11 cellular contexts compared by ENCODE assay signal in genomic region chr12:12870454-12870853, GRCh38. TPM values are rescaled to one million over a fixed set of nuclear protein-coding genes. Genes with fewer than 3 reads are reported as not detected.
DNase-seq lines count a peak whose midpoint lies in the region; ATAC-seq, FAIRE-seq and TF ChIP-seq lines count a peak whose summit lies in the region.
"Had no signal": no experiment of that assay in that cellular context is flagged by ENCODE, and none has a peak within 500 bp of the region (broad histone marks: within the 10 kb centered on the region; RNA-seq: fewer than 3 reads in every experiment).

No MANE protein-coding gene starts in this region.

- H3K4me2 ChIP-seq in PC-3 (ENCODE audit: low read length) (peak overlapping the region; percentile 47), H1 (ENCODE audit: insufficient read depth in 1 of 2, low read depth in 2 of 2, low read length in 2 of 2) (no peak overlapping the region), Karpas-422 (ENCODE audit: low read depth, low read length, poor library complexity, severe bottlenecking) (no peak overlapping the region)

- no peak overlapping the region for H3K4ac ChIP-seq in H1 (replicated peaks; ENCODE audit: insufficient read length, low read depth, low read length)

- in situ Hi-C loops in G401 (cut with HindIII; ENCODE audit: low sequenced_read_pairs): no loop called here

- BruUV-seq in Calu3 (replicated peaks; lab: Mats Ljungman, UMichigan): no TSS peak
- BruUV-seq in PC-3 (replicated peaks; lab: Mats Ljungman, UMichigan): no TSS peak

- H3K9me3 Mint-ChIP-seq in Calu3 (ENCODE audit: low read depth, unreplicated experiment): no peaks in the 10 kb centered on the region

- 0 out of 2 replicates have a peak overlapping the region, but pooled peaks have one; percentile 78 for H2BK12ac ChIP-seq in H1 (ENCODE audit: low read depth, low read length)

- H3K79me1 ChIP-seq in H1 (ENCODE audit: low read depth, low read length): no peaks in the 10 kb centered on the region

- H2AK5ac ChIP-seq in H1 (ENCODE audit: low read depth, low read length): no peak overlapping the region

- CTCF ChIA-PET in Calu3 (lab: Charles Lee) (interaction anchor here (0.9 kb wide), 1 partner anchor 21 kb away, joined by 3 read pairs; the partner anchor contains the start of gene GPRC5A), PC-3 (lab: Charles Lee) (no interaction called here), H1 (lab: Charles Lee; ENCODE audit: partially characterized antibody) (interaction anchor here (1.9 to 3.0 kb wide), 2 partner anchors 33 to 46 kb away, joined by 4 to 11 read pairs; no protein-coding TSS in a partner anchor)

- peak overlapping the region; percentile 99 for H3K27ac Mint-ChIP-seq in Calu3 (ENCODE audit: unreplicated experiment)

- no peak overlapping the region for H3K56ac ChIP-seq in H1 (replicated peaks; ENCODE audit: insufficient read length, low read depth, low read length)

- H3K9me3 ChIP-seq in PC-3 (ENCODE audit: low read length): no peaks in the 10 kb centered on the region
- H3K9me3 ChIP-seq in H1 (ENCODE audit: insufficient read depth in 2 of 2, low read depth in 1 of 2, low read length in 1 of 2): no peaks in the 10 kb centered on the region
- H3K9me3 ChIP-seq in Karpas-422 (ENCODE audit: low read length): no peaks in the 10 kb centered on the region
- H3K9me3 ChIP-seq: lower lobe of right lung, sigmoid colon had no signal

- no peaks in the 10 kb centered on the region for H3F3A ChIP-seq in PC-3 (ENCODE audit: low read length, unreplicated experiment)

- H4K8ac ChIP-seq in H1 (ENCODE audit: extremely low read depth, insufficient read depth, low read length): no peak overlapping the region

- H3K4me1 ChIP-seq in PC-3 (ENCODE audit: insufficient read depth, low read length) (peaks cover 48% of the 10 kb centered on the region), H1 (replicated peaks in 1 of 4; ENCODE audit: control insufficient read depth in 3 of 4, insufficient read depth in 4 of 4, low read length in 3 of 4) (peaks cover 5 to 10% (median 10%) of the 10 kb centered on the region in 4 experiments; a peak in 6 of 7 replicates), Karpas-422 (ENCODE audit: low read length) (peaks cover 19% of the 10 kb centered on the region)
- H3K4me1 ChIP-seq: lower lobe of right lung, sigmoid colon had no signal

- H4K20me1 ChIP-seq in PC-3 (ENCODE audit: low read length) (no peaks in the 10 kb centered on the region), H1 (replicated peaks in 1 of 2; ENCODE audit: control insufficient read depth in 1 of 2, insufficient read depth in 2 of 2, low read length in 2 of 2) (no peaks in the 10 kb centered on the region), Karpas-422 (ENCODE audit: insufficient read depth, low read depth, low read length) (no peaks in the 10 kb centered on the region)

- no peak overlapping the region for H4K5ac ChIP-seq in H1 (ENCODE audit: insufficient read length, low read depth, low read length)

- H3K14ac ChIP-seq in H1 (ENCODE audit: insufficient read length): no peak overlapping the region

- no peak for TF ChIP-seq CTCF in Calu3 (IDR thresholded peaks at IDR 0.05; ENCODE audit: unreplicated experiment)
- no peak for TF ChIP-seq CTCF in PC-3 (conservative IDR thresholded peaks at IDR 0.05; ENCODE audit: low read depth, low read length)
- TF ChIP-seq CTCF in H1 (IDR thresholded peaks at IDR 0.05; ENCODE audit: control extremely low read depth in 1 of 3, insufficient read depth in 1 of 3, low read depth in 1 of 3, low read length in 3 of 3): no peak

- no peak for TF ChIP-seq RAD21 in H1 (IDR thresholded peaks at IDR 0.05 in 1 of 2, conservative IDR thresholded peaks at IDR 0.05 in 1 of 2; ENCODE audit: low read depth in 2 of 2, low read length in 2 of 2)

- WGBS in H1 (ENCODE audit: extremely low coverage in 1 of 2, insufficient coverage in 1 of 2, insufficient read length in 1 of 2, insufficient replicate concordance in 2 of 2, low coverage in 1 of 2, low lambda C conversion rate in 2 of 2, missing lambda C conversion rate in 1 of 2), 2 experiments: 88% methylated on average over 7 of the region's 7 CpGs; no CpG with 5 or more reads in 1 of the 2 experiments

- ATAC-seq in PC-3: peak; percentile 39
- ATAC-seq: lower lobe of right lung had no signal

- H3K9ac ChIP-seq in PC-3 (ENCODE audit: low read length) (peak overlapping the region; percentile 89), H1 (replicated peaks in 1 of 4; ENCODE audit: extremely low read depth in 1 of 4, low read depth in 3 of 4, low read length in 3 of 4) (no peak overlapping the region), Karpas-422 (ENCODE audit: low read length) (no peak overlapping the region)

- DNase-seq in Calu3 (no peak), PC-3 (peak; percentile 96), H1 (ENCODE audit: low read depth in 1 of 2, low spot score in 2 of 2) (no peak), non-pigmented ciliary epithelial cell (ENCODE audit: low read depth) (peak; percentile 99), G401 (ENCODE audit: low spot score) (no peak), Karpas-422 (no peak), ecto neural progenitor cell (ENCODE audit: low spot score) (no peak), mucosa of gallbladder (ENCODE audit: low spot score) (no peak)
- DNase-seq: activated CD4-positive, alpha-beta T cell treated with anti-CD3 and anti-CD28 coated beads, Interleukin-2, amount 50 U/mL, for 48 hours; lower lobe of right lung; sigmoid colon had no signal

- intact Hi-C loops in Calu3 (cut with micrococcal nuclease; ENCODE audit: unreplicated experiment) (loop anchor here (5.0 kb wide), 1 partner anchor 68 kb away; no protein-coding TSS in a partner anchor), PC-3 (cut with micrococcal nuclease) (no loop called here)

- no peak for TF ChIP-seq EP300 in H1 (IDR thresholded peaks at IDR 0.05; ENCODE audit: borderline replicate concordance in 1 of 2, low read depth in 2 of 2, low read length in 2 of 2)

- H2BK20ac ChIP-seq in H1 (ENCODE audit: low read length): 0 out of 2 replicates have a peak overlapping the region, but pooled peaks have one; percentile 50

- H3K9me2 ChIP-seq in PC-3 (replicated peaks; ENCODE audit: low read length): no peaks in the 10 kb centered on the region
- H3K9me2 ChIP-seq in Karpas-422 (replicated peaks; ENCODE audit: insufficient read depth, low read length): no peaks in the 10 kb centered on the region

- H3K27me3 ChIP-seq in PC-3 (ENCODE audit: low read length): no peaks in the 10 kb centered on the region
- H3K27me3 ChIP-seq in H1 (replicated peaks in 1 of 4; ENCODE audit: control insufficient read depth in 3 of 4, extremely low read depth in 1 of 4, insufficient read depth in 3 of 4, low read length in 3 of 4): no peaks in the 10 kb centered on the region
- no peaks in the 10 kb centered on the region for H3K27me3 ChIP-seq in Karpas-422 (ENCODE audit: low read length)
- H3K27me3 ChIP-seq: sigmoid colon had no signal

- H3K79me2 ChIP-seq in PC-3 (ENCODE audit: low read length): peaks cover 10% of the 10 kb centered on the region; the same call in 1 of the 2 replicates
- H3K79me2 ChIP-seq in H1 (ENCODE audit: control insufficient read depth in 1 of 2, insufficient read depth in 2 of 2, low read length in 2 of 2): no peaks in the 10 kb centered on the region
- no peaks in the 10 kb centered on the region for H3K79me2 ChIP-seq in Karpas-422 (ENCODE audit: low read length)

- H3K23me2 ChIP-seq in H1 (ENCODE audit: low read depth, low read length): no peaks in the 10 kb centered on the region; the same call in 1 of the 2 replicates

- no peak for TF ChIP-seq POLR2A in H1 (IDR thresholded peaks at IDR 0.05; ENCODE audit: control extremely low read depth in 1 of 2, low read depth in 2 of 2, low read length in 2 of 2)

- H3K36me3 Mint-ChIP-seq in Calu3 (ENCODE audit: insufficient read depth, unreplicated experiment): peaks cover 41% of the 10 kb centered on the region

- no peaks in the 10 kb centered on the region for H3K27me3 Mint-ChIP-seq in Calu3 (ENCODE audit: unreplicated experiment)

- H2BK5ac ChIP-seq in H1 (ENCODE audit: low read depth, low read length): peak overlapping the region; percentile 57; the same call in 1 of the 2 replicates

- H3K27ac ChIP-seq in PC-3 (ENCODE audit: low read length): peak overlapping the region; percentile 99
- no peak overlapping the region for H3K27ac ChIP-seq in H1 (ENCODE audit: low read depth, low read length)
- H3K27ac ChIP-seq in Karpas-422 (ENCODE audit: low read length): no peak overlapping the region
- H3K27ac ChIP-seq: lower lobe of right lung, sigmoid colon had no signal

- POLR2A ChIA-PET in PC-3 (lab: Charles Lee; ENCODE audit: unreplicated experiment) (no interaction called here), H1 (lab: Charles Lee; ENCODE audit: partially characterized antibody) (no interaction called here)

- H2AFZ ChIP-seq in PC-3 (ENCODE audit: low read length) (no peak overlapping the region), H1 (ENCODE audit: low read length) (no peak overlapping the region), Karpas-422 (ENCODE audit: low read length) (no peak overlapping the region)

- no peak overlapping the region for H3K18ac ChIP-seq in H1 (ENCODE audit: extremely low read depth, low read length)

- H2BK15ac ChIP-seq in H1 (ENCODE audit: low read length): 0 out of 2 replicates have a peak overlapping the region, but pooled peaks have one; percentile 14

- H3K4me1 Mint-ChIP-seq in Calu3 (ENCODE audit: low read depth, unreplicated experiment): peaks cover 66% of the 10 kb centered on the region

- no peak overlapping the region for H3K23ac ChIP-seq in H1 (ENCODE audit: insufficient read length)

- no peak overlapping the region for H4K91ac ChIP-seq in H1 (replicated peaks; ENCODE audit: insufficient read length, low read length)

- no peak overlapping the region for H2BK120ac ChIP-seq in H1 (replicated peaks; ENCODE audit: low read depth, low read length)

- FAIRE-seq in H1 (lab: Jason Lieb, UNC): no peak

- peaks cover 2% of the 10 kb centered on the region; the same call in 1 of the 2 replicates for H3K36me3 ChIP-seq in PC-3 (ENCODE audit: low read depth, low read length)
- peaks cover 0 to 2% (median 0%) of the 10 kb centered on the region in 4 experiments; a peak in 2 of 8 replicates for H3K36me3 ChIP-seq in H1 (ENCODE audit: control insufficient read depth in 2 of 4, insufficient read depth in 4 of 4, low read length in 3 of 4)
- no peaks in the 10 kb centered on the region for H3K36me3 ChIP-seq in Karpas-422 (ENCODE audit: insufficient read depth, low read length)
- H3K36me3 ChIP-seq: lower lobe of right lung, sigmoid colon had no signal

- H3K4me3 ChIP-seq in PC-3 (ENCODE audit: low read length) (no peak overlapping the region), H1 (ENCODE audit: extremely low read depth in 1 of 4, insufficient read depth in 2 of 4, low read depth in 3 of 4, low read length in 4 of 4) (no peak overlapping the region), Karpas-422 (ENCODE audit: low read length) (no peak overlapping the region)
- H3K4me3 ChIP-seq: lower lobe of right lung, sigmoid colon had no signal

- H3K4me3 Mint-ChIP-seq in Calu3 (ENCODE audit: low read depth, unreplicated experiment): peak overlapping the region; percentile 34

RNA-seq across cellular contexts. Expression of gene GPRC5A, which starts 20.9 kb away (rescaled TPM):
- total RNA-seq in Calu3 (2022) (742 and 748 TPM in 2 replicates), PC-3 (2014; rRNA removed) (140 and 144 TPM in 2 replicates), mucosa of gallbladder (7.2 TPM)
- 1.0 and 1.5 TPM in 2 replicates for total RNA-seq in H1 (2021; fragmentation: NEBNext Ultra II Directional; extraction: Animal tissue kit (Norgen Biotek cat#: 25700))
- polyA plus RNA-seq in H1 (2011; rRNA removed): 1.3 and 1.4 TPM in 2 replicates
- polyA plus RNA-seq in H1 (2011; cell fraction: cytosol; rRNA removed): 1.3 TPM
- polyA plus RNA-seq in H1 (2011; cell fraction: nucleus; rRNA removed): 1.6 TPM
- 0.40 to 1.1 TPM (median 0.60 TPM) in 4 replicates for polyA plus RNA-seq in H1 (2012, experiment 1 of 2)
- polyA plus RNA-seq in H1 (2012, experiment 2 of 2): 0.51 TPM
- 0.53 TPM for polyA plus RNA-seq in H1 (2013, experiment 1 of 2)
- 0.44 TPM for polyA plus RNA-seq in H1 (2013, experiment 2 of 2)
- polyA minus RNA-seq in H1 (2011; rRNA and poly(A)+ RNA removed): 4.6 and 4.8 TPM in 2 replicates
- polyA minus RNA-seq in H1 (2011; cell fraction: cytosol; rRNA and poly(A)+ RNA removed): 1.3 TPM
- 1.5 TPM for polyA minus RNA-seq in H1 (2011; cell fraction: nucleus; rRNA and poly(A)+ RNA removed)
- 22.8 and 23.8 TPM in 2 replicates for total RNA-seq in G401 (2014; rRNA removed; shearing (Covaris generic))
- total RNA-seq in Karpas-422 (2014; rRNA removed; shearing (Covaris generic); ENCODE audit: low replicate concordance): not detected in 2 replicates

RNA-seq across cellular contexts. Expression of gene DDX47, which starts 57.3 kb away (rescaled TPM):
- total RNA-seq in Calu3 (2022) (60.2 and 60.5 TPM in 2 replicates), PC-3 (2014; rRNA removed) (58.9 and 59.0 TPM in 2 replicates), mucosa of gallbladder (36.3 TPM)
- total RNA-seq in H1 (2021; fragmentation: NEBNext Ultra II Directional; extraction: Animal tissue kit (Norgen Biotek cat#: 25700)): 74.2 and 84.4 TPM in 2 replicates
- 39.3 and 54.4 TPM in 2 replicates for polyA plus RNA-seq in H1 (2011; rRNA removed)
- polyA plus RNA-seq in H1 (2011; cell fraction: cytosol; rRNA removed): 59.3 TPM
- 34.3 TPM for polyA plus RNA-seq in H1 (2011; cell fraction: nucleus; rRNA removed)
- polyA plus RNA-seq in H1 (2012, experiment 1 of 2): 53.2 to 90.9 TPM (median 58.1 TPM) in 4 replicates
- 8.6 TPM for polyA plus RNA-seq in H1 (2012, experiment 2 of 2)
- polyA plus RNA-seq in H1 (2013, experiment 1 of 2): 44.7 TPM
- polyA plus RNA-seq in H1 (2013, experiment 2 of 2): 45.3 TPM
- 42.0 and 46.1 TPM in 2 replicates for polyA minus RNA-seq in H1 (2011; rRNA and poly(A)+ RNA removed)
- polyA minus RNA-seq in H1 (2011; cell fraction: cytosol; rRNA and poly(A)+ RNA removed): 28.3 TPM
- 49.3 TPM for polyA minus RNA-seq in H1 (2011; cell fraction: nucleus; rRNA and poly(A)+ RNA removed)
- 117 and 172 TPM in 2 replicates for total RNA-seq in G401 (2014; rRNA removed; shearing (Covaris generic))
- 26.8 and 39.2 TPM in 2 replicates for total RNA-seq in Karpas-422 (2014; rRNA removed; shearing (Covaris generic); ENCODE audit: low replicate concordance)

Comparison
In these comparisons a context has a peak if more than half of its experiments do, and no peak if none do; other contexts are left out.
1. DNase-seq: peak in PC-3 (single experiment) and non-pigmented ciliary epithelial cell (single experiment); none in Calu3 (single experiment), H1 (0 of 2), G401 (single experiment), Karpas-422 (single experiment), ecto neural progenitor cell (single experiment) and mucosa of gallbladder (single experiment).